ENCODE assay signal across 8 cellular contexts in genomic region chr1:227734546-227734857, GRCh38. TPM values are rescaled to one million over a fixed set of nuclear protein-coding genes. Genes with fewer than 3 reads are reported as not detected.
A peak's percentile ranks its signal among the peaks of the same experiment; 100 is the strongest.
DNase-seq lines count a peak whose midpoint lies in the region; ATAC-seq and TF ChIP-seq lines count a peak whose summit lies in the region.

No MANE protein-coding gene starts in this region.

- peak overlapping the region; percentile 82 for H3K27ac ChIP-seq in 22Rv1
- peak overlapping the region; percentile 26 for H3K27ac ChIP-seq in RWPE2 (ENCODE audit: poor library complexity, severe bottlenecking)
- peak overlapping the region; percentile 70 for H3K27ac ChIP-seq in fibroblast of lung (ENCODE audit: insufficient read depth, low read length)
- peak overlapping the region; percentile 93 for H3K27ac ChIP-seq in rectal smooth muscle tissue (ENCODE audit: low read depth, low read length)

- H3K4me1 ChIP-seq in RWPE2 (ENCODE audit: insufficient read depth, poor library complexity, severe bottlenecking): no peaks in the 10 kb centered on the region
- peaks cover 4% of the 10 kb centered on the region for H3K4me1 ChIP-seq in fibroblast of lung (ENCODE audit: control insufficient read depth, extremely low read depth, insufficient read depth, low read length)
- H3K4me1 ChIP-seq in rectal smooth muscle tissue (ENCODE audit: control insufficient read depth, insufficient read depth, low read length): peaks cover 12% of the 10 kb centered on the region

- H3K36me3 ChIP-seq in RWPE2 (ENCODE audit: low read depth) (no peaks in the 10 kb centered on the region), fibroblast of lung (ENCODE audit: control insufficient read depth, insufficient read depth, low read length) (peaks cover 6% of the 10 kb centered on the region), rectal smooth muscle tissue (ENCODE audit: control insufficient read depth, insufficient read depth, low read length) (peaks cover 19% of the 10 kb centered on the region)

- H3K9me3 ChIP-seq in RWPE2 (ENCODE audit: severe bottlenecking) (no peaks in the 10 kb centered on the region), fibroblast of lung (ENCODE audit: control insufficient read depth, insufficient read depth, low read depth, low read length) (no peaks in the 10 kb centered on the region)

- H2AFZ ChIP-seq in fibroblast of lung (ENCODE audit: low read length): no peak overlapping the region

- H3K9ac ChIP-seq in fibroblast of lung (ENCODE audit: insufficient read depth, low read length) (peak overlapping the region; percentile 88), rectal smooth muscle tissue (ENCODE audit: low read length) (peak overlapping the region; percentile 53)

- TF ChIP-seq CTCF in 22Rv1 (IDR thresholded peaks at IDR 0.05) (no peak), RWPE2 (IDR thresholded peaks at IDR 0.05; ENCODE audit: poor library complexity, severe bottlenecking) (no peak), fibroblast of lung (conservative IDR thresholded peaks at IDR 0.05 in 1 of 2, IDR thresholded peaks at IDR 0.05 in 1 of 2; ENCODE audit: low read depth in 1 of 2, low read length in 2 of 2) (no peak)

- H3K4me3 ChIP-seq in RWPE2 (ENCODE audit: severe bottlenecking) (peak overlapping the region; percentile 50), fibroblast of lung (replicated peaks in 1 of 4; ENCODE audit: control extremely low read depth in 1 of 4, insufficient read depth in 1 of 4, low read depth in 3 of 4, low read length in 4 of 4) (peak overlapping the region; percentile 86 to 92 (median 88)), rectal smooth muscle tissue (ENCODE audit: low read length) (peak overlapping the region; percentile 72)

- H4K20me1 ChIP-seq in fibroblast of lung (ENCODE audit: control insufficient read depth, extremely low read depth, insufficient read depth, low read length): no peaks in the 10 kb centered on the region

- H3K4me2 ChIP-seq in fibroblast of lung (ENCODE audit: extremely low read depth, insufficient read depth, low read length): peak overlapping the region; percentile 89

- no peak for DNase-seq in RWPE2 (ENCODE audit: low spot score)
- no peak for DNase-seq in fibroblast of lung (ENCODE audit: low read depth in 2 of 2)
- DNase-seq in glomerular visceral epithelial cell (ENCODE audit: extremely low spot score): no peak
- no peak for DNase-seq in HCEC 1CT
- DNase-seq in NCI-H1694 (lab: John Stamatoyannopoulos, UW): no peak

- H3K27me3 ChIP-seq in RWPE2 (ENCODE audit: insufficient read depth, poor library complexity, severe bottlenecking) (no peaks in the 10 kb centered on the region), fibroblast of lung (ENCODE audit: control insufficient read depth, insufficient read depth, low read length) (no peaks in the 10 kb centered on the region), rectal smooth muscle tissue (ENCODE audit: control insufficient read depth, insufficient read depth, low read length) (no peaks in the 10 kb centered on the region)

- ATAC-seq in GM21528 (IDR thresholded peaks at IDR 0.05; ENCODE audit: low FRiP score, unreplicated experiment) (peak; percentile 12), RWPE2 (ENCODE audit: low read depth) (peak; percentile 5; the same call in 1 of the 3 replicates)

- H3K79me2 ChIP-seq in fibroblast of lung (ENCODE audit: control insufficient read depth, insufficient read depth, low read length): peaks cover 45% of the 10 kb centered on the region

RNA-seq across cellular contexts. Expression of gene JMJD4, which starts 0.6 kb away (rescaled TPM):
- total RNA-seq in fibroblast of lung: 26.4 and 26.7 TPM in 2 replicates
- 12.1 and 13.4 TPM in 2 replicates for polyA plus RNA-seq in fibroblast of lung
- polyA plus RNA-seq in fibroblast of lung (2012): 17.4 and 22.8 TPM in 2 replicates
- polyA minus RNA-seq in fibroblast of lung (ENCODE audit: low replicate concordance): 54.1 and 64.4 TPM in 2 replicates

RNA-seq across cellular contexts. Expression of gene SNAP47, which starts 0.7 kb away (rescaled TPM):
- total RNA-seq in fibroblast of lung: 53.4 and 66.9 TPM in 2 replicates
- polyA plus RNA-seq in fibroblast of lung: 32.4 TPM in 2 replicates
- 26.6 and 30.2 TPM in 2 replicates for polyA plus RNA-seq in fibroblast of lung (2012)
- polyA minus RNA-seq in fibroblast of lung (ENCODE audit: low replicate concordance): 22.3 and 40.1 TPM in 2 replicates

Comparison
In these comparisons a context has a peak if more than half of its experiments do, and no peak if none do; other contexts are left out.
1. H3K27ac ChIP-seq: peak in every context shown above with its lines; median percentile 93 in rectal smooth muscle tissue; 82 in 22Rv1; 70 in fibroblast of lung; 26 in RWPE2.